ENCODE assay signal across 30 cellular contexts in the genomic region with DNA sequence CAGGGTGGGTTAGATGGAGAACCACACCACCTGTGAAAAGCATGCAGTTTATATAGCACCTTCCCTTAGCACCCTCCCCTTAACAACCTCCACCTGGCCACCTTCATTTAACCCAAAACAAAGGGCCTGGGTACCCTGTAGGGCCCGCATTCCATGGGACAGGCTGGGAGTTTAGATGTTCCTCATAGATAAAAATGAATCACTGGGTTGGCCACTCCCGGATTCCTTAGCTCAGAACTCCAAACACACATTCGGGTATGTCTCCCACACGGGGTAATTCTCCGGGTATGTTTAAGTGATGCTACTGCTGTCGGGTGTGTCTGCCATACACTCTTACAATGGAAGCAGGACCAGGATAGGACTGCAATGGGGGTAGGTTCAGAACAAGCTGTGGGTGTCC. TPM values are rescaled to one million over a fixed set of nuclear protein-coding genes. Genes with fewer than 3 reads are reported as not detected.
DNase-seq lines count a peak whose midpoint lies in the region; ATAC-seq and TF ChIP-seq lines count a peak whose summit lies in the region.
"Had no signal": no experiment of that assay in that cellular context is flagged by ENCODE, and none has a peak within 500 bp of the region (broad histone marks: within the 10 kb centered on the region; RNA-seq: fewer than 3 reads in every experiment).

No MANE protein-coding gene starts in this region.

- peak overlapping the region; percentile 12 for H3K4me2 ChIP-seq in mammary epithelial cell (ENCODE audit: insufficient read depth, low read depth, low read length)
- H3K4me2 ChIP-seq: KMS-11 had no signal

- H3K9ac ChIP-seq in mammary epithelial cell (ENCODE audit: insufficient read depth, low read length): no peak overlapping the region
- H3K9ac ChIP-seq: KMS-11 had no signal

- H3K27ac Mint-ChIP-seq in natural killer cell treated with Interleukin-12 subunit alpha and Interleukin-12 subunit beta and Interleukin-15 and Interleukin-18, amount 100 ng/mL, for 72 hours: no peak overlapping the region
- no peak overlapping the region for H3K27ac Mint-ChIP-seq in glutamatergic neuron (ENCODE audit: unreplicated experiment)
- H3K27ac Mint-ChIP-seq: activated CD4-positive, alpha-beta T cell treated with anti-CD3 and anti-CD28 coated beads, Interleukin-2, amount 10 ng/mL, durations not matched to agents 24 days and 14 days; activated T-cell treated with anti-CD3 and anti-CD28 coated beads, Interleukin-2, amount 50 U/mL, for 72 hours had no signal

- H3K27me3 Mint-ChIP-seq in natural killer cell treated with Interleukin-12 subunit alpha and Interleukin-12 subunit beta and Interleukin-15 and Interleukin-18, amount 100 ng/mL, for 72 hours: peaks cover 0 to 7% of the 10 kb centered on the region in 2 donors
- H3K27me3 Mint-ChIP-seq in glutamatergic neuron (ENCODE audit: unreplicated experiment): peaks cover 6% of the 10 kb centered on the region

- no TSS peak for BruUV-seq in mammary epithelial cell (replicated peaks; lab: Mats Ljungman, UMichigan)

- ATAC-seq in GM21528 (IDR thresholded peaks at IDR 0.05; ENCODE audit: low FRiP score, unreplicated experiment): no peak
- no peak for ATAC-seq in natural killer cell treated with Interleukin-12 subunit alpha and Interleukin-12 subunit beta and Interleukin-15 and Interleukin-18, amount 100 ng/mL, for 72 hours
- ATAC-seq: activated T-cell treated with anti-CD3 and anti-CD28 coated beads, Interleukin-2, amount 50 U/mL, for 72 hours; left lung; Right ventricle myocardium inferior; stimulated activated naive CD8-positive, alpha-beta T cell treated with anti-CD3 and anti-CD28 coated beads, Interleukin-15, Interleukin-2, amounts not matched to agents 100 U/mL and 50 U/mL, for 24 hours had no signal

- H3K9me3 ChIP-seq in mammary epithelial cell (replicated peaks; ENCODE audit: insufficient read depth, low read length) (no peaks in the 10 kb centered on the region), breast epithelium (no peaks in the 10 kb centered on the region)
- H3K9me3 ChIP-seq: adrenal gland, left lung, prostate gland, thoracic aorta had no signal

- H3K4me3 ChIP-seq in mammary epithelial cell (replicated peaks in 1 of 3; ENCODE audit: insufficient read depth in 1 of 3, low read depth in 2 of 3, low read length in 3 of 3) (no peak overlapping the region), breast epithelium (no peak overlapping the region)
- H3K4me3 ChIP-seq: adrenal gland, left lung, prostate gland, thoracic aorta had no signal

- dilution Hi-C loops in mammary epithelial cell (cut with HindIII; ENCODE audit: low sequenced_read_pairs): no loop called here

- in situ Hi-C loops in mammary epithelial cell (cut with MboI; ENCODE audit: low sequenced_read_pairs in 2 of 2): no loop called here

- H3K27ac ChIP-seq in mammary epithelial cell (ENCODE audit: insufficient read depth, low read depth, low read length) (no peak overlapping the region), breast epithelium (no peak overlapping the region)
- H3K27ac ChIP-seq: adrenal gland, brain microvascular endothelial cell, KMS-11, left lung, prostate gland, thoracic aorta had no signal

- no peak for TF ChIP-seq POLR2A in breast epithelium (IDR thresholded peaks at IDR 0.05)

- H3K4me3 Mint-ChIP-seq in natural killer cell treated with Interleukin-12 subunit alpha and Interleukin-12 subunit beta and Interleukin-15 and Interleukin-18, amount 100 ng/mL, for 72 hours: no peak overlapping the region
- H3K4me3 Mint-ChIP-seq in glutamatergic neuron (ENCODE audit: unreplicated experiment): no peak overlapping the region
- H3K4me3 Mint-ChIP-seq: activated CD4-positive, alpha-beta T cell treated with anti-CD3 and anti-CD28 coated beads, Interleukin-2, amount 10 ng/mL, durations not matched to agents 24 days and 14 days; activated T-cell treated with anti-CD3 and anti-CD28 coated beads, Interleukin-2, amount 50 U/mL, for 72 hours had no signal

- no peak for TF ChIP-seq CTCF in mammary epithelial cell (conservative IDR thresholded peaks at IDR 0.05 in 1 of 2, IDR thresholded peaks at IDR 0.05 in 1 of 2; ENCODE audit: extremely low read depth in 1 of 2, insufficient read depth in 1 of 2, low read depth in 1 of 2, low read length in 2 of 2)
- no peak for TF ChIP-seq CTCF in breast epithelium (IDR thresholded peaks at IDR 0.05)
- no peak for TF ChIP-seq CTCF in glutamatergic neuron (IDR thresholded peaks at IDR 0.05; ENCODE audit: partially characterized antibody, unreplicated experiment)

- H3K36me3 Mint-ChIP-seq in natural killer cell treated with Interleukin-12 subunit alpha and Interleukin-12 subunit beta and Interleukin-15 and Interleukin-18, amount 100 ng/mL, for 72 hours: no peaks in the 10 kb centered on the region
- no peaks in the 10 kb centered on the region for H3K36me3 Mint-ChIP-seq in glutamatergic neuron (ENCODE audit: unreplicated experiment)

- peaks cover 6 to 7% of the 10 kb centered on the region in 2 donors for H3K4me1 Mint-ChIP-seq in natural killer cell treated with Interleukin-12 subunit alpha and Interleukin-12 subunit beta and Interleukin-15 and Interleukin-18, amount 100 ng/mL, for 72 hours (ENCODE audit: low read depth in 2 of 2)
- peaks cover 33% of the 10 kb centered on the region for H3K4me1 Mint-ChIP-seq in glutamatergic neuron (ENCODE audit: low read depth, unreplicated experiment)
- H3K4me1 Mint-ChIP-seq: activated CD4-positive, alpha-beta T cell treated with anti-CD3 and anti-CD28 coated beads, Interleukin-2, amount 10 ng/mL, durations not matched to agents 24 days and 14 days had no signal

- H3K27me3 ChIP-seq in mammary epithelial cell (ENCODE audit: insufficient read depth, low read length) (no peaks in the 10 kb centered on the region), breast epithelium (no peaks in the 10 kb centered on the region)
- H3K27me3 ChIP-seq: adrenal gland, left lung had no signal

- CTCF ChIA-PET in mammary epithelial cell (lab: Charles Lee; ENCODE audit: low non-redundant PET): no interaction called here

- no peaks in the 10 kb centered on the region for H3K9me3 Mint-ChIP-seq in natural killer cell treated with Interleukin-12 subunit alpha and Interleukin-12 subunit beta and Interleukin-15 and Interleukin-18, amount 100 ng/mL, for 72 hours
- H3K9me3 Mint-ChIP-seq in glutamatergic neuron (ENCODE audit: unreplicated experiment): peaks cover 23% of the 10 kb centered on the region
- H3K9me3 Mint-ChIP-seq: activated CD4-positive, alpha-beta T cell treated with anti-CD3 and anti-CD28 coated beads, Interleukin-2, amount 10 ng/mL, durations not matched to agents 24 days and 14 days; activated T-cell treated with anti-CD3 and anti-CD28 coated beads, Interleukin-2, amount 50 U/mL, for 72 hours had no signal

- H2AFZ ChIP-seq in mammary epithelial cell (ENCODE audit: low read depth, low read length): no peak overlapping the region

- H3K79me2 ChIP-seq in mammary epithelial cell (ENCODE audit: insufficient read depth, low read length): no peaks in the 10 kb centered on the region

- no peaks in the 10 kb centered on the region for H3K36me3 ChIP-seq in mammary epithelial cell (ENCODE audit: insufficient read depth, low read length)
- H3K36me3 ChIP-seq in breast epithelium: no peaks in the 10 kb centered on the region
- H3K36me3 ChIP-seq: adrenal gland, brain microvascular endothelial cell, left lung, prostate gland, thoracic aorta had no signal

- H3K4me1 ChIP-seq in mammary epithelial cell (ENCODE audit: insufficient read depth, low read length) (peaks cover 22% of the 10 kb centered on the region), breast epithelium (no peaks in the 10 kb centered on the region)
- H3K4me1 ChIP-seq: left lung, prostate gland had no signal

- H4K20me1 ChIP-seq in mammary epithelial cell (ENCODE audit: insufficient read depth, low read length): no peaks in the 10 kb centered on the region

- intact Hi-C loops in mammary epithelial cell (cut with micrococcal nuclease) (loop anchor here (2.0 kb wide), 1 partner anchor 63 kb away; no protein-coding TSS in a partner anchor), breast epithelium (cut with DNase I; ENCODE audit: low total_unique reads) (no loop called here)

- peak; percentile 31 for DNase-seq in mammary epithelial cell
- no peak for DNase-seq in breast epithelium (ENCODE audit: low spot score in 2 of 2)
- DNase-seq in SW480 (ENCODE audit: low spot score): peak; percentile 42
- peak; percentile 15 for DNase-seq in iris pigment epithelial cell (ENCODE audit: low read depth)
- DNase-seq in NCI-H187 (lab: John Stamatoyannopoulos, UW): no peak
- DNase-seq in natural killer cell treated with Interleukin-12 subunit alpha and Interleukin-12 subunit beta and Interleukin-15 and Interleukin-18, amount 100 ng/mL, for 72 hours (ENCODE audit: low spot score): no peak
- no peak for DNase-seq in glutamatergic neuron
- DNase-seq: activated CD4-positive, alpha-beta T cell treated with anti-CD3 and anti-CD28 coated beads, Interleukin-2, amount 10 ng/mL, durations not matched to agents 24 days and 14 days; activated naive CD4-positive, alpha-beta T cell treated with Interleukin-2 at 50 U/mL for 16 hours; activated T-cell treated with anti-CD3 and anti-CD28 coated beads, Interleukin-2, amount 50 U/mL, for 72 hours; adrenal gland; brain microvascular endothelial cell; DMS153; effector CD8-positive, alpha-beta T cell; erythroblast; foreskin melanocyte; GF-D8; left lung; NCI-H1417 treated with DMSO at 0.1 percent for 48 hours; NCI-H2107; NCI-H446; stimulated activated naive CD8-positive, alpha-beta T cell treated with anti-CD3 and anti-CD28 coated beads, Interleukin-15, Interleukin-2, amounts not matched to agents 100 U/mL and 50 U/mL, for 24 hours; T1000 had no signal

- WGBS in mammary epithelial cell (ENCODE audit: low coverage, missing lambda C conversion rate): 58% methylated on average over 6 of the region's 6 CpGs

RNA-seq across cellular contexts. Expression of a gene that starts 43.9 kb away (rescaled TPM):
- total RNA-seq in mammary epithelial cell: under 1 TPM; 0.28 to 0.67 TPM
- not detected for polyA plus RNA-seq in mammary epithelial cell
- not detected for polyA minus RNA-seq in mammary epithelial cell
- total RNA-seq in breast epithelium: 1 to 10 TPM in 1 of 3 donors, under 1 TPM in 1, not detected in 1; 0.98 to 1.3 TPM
- not detected for total RNA-seq in natural killer cell treated with Interleukin-12 subunit alpha and Interleukin-12 subunit beta and Interleukin-15 and Interleukin-18, amount 100 ng/mL, for 72 hours
- 11.7 TPM for total RNA-seq in glutamatergic neuron (ENCODE audit: unreplicated experiment)
- total RNA-seq: activated CD4-positive, alpha-beta T cell treated with anti-CD3 and anti-CD28 coated beads, Interleukin-2, amount 10 ng/mL, durations not matched to agents 24 days and 14 days; mesenteric fat pad; OCI-LY7 had no signal

Comparison
In these comparisons a context has a peak if more than half of its experiments do, and no peak if none do; other contexts are left out.
1. DNase-seq: peak in mammary epithelial cell (single experiment), SW480 (single experiment) and iris pigment epithelial cell (single experiment); none in breast epithelium (0 of 2), NCI-H187 (0 of 2), natural killer cell treated with Interleukin-12 subunit alpha and Interleukin-12 subunit beta and Interleukin-15 and Interleukin-18, amount 100 ng/mL, for 72 hours (single experiment) and glutamatergic neuron (single experiment).